ENCODE assay signal across 27 cellular contexts in the genomic region with DNA sequence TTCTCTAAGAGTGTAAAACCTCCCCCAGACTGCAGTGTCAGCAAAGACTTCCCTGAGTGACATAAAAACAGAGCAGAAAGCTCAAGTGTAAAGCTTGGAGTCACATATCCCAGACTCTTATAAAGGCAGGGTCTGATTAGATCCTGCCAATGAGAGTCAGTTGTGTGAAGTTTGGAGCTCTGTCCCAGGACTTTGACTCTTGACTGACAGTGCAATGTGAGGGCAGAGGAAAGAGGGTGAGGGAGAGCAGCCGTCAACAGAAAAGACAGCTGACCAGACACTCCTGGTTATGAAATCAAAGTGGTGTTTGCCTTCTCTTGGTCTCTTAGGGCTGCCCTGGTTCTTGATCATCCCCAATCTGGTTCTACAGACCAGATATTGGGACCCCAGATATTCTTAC.
"Had no signal": no experiment of that assay in that cellular context is flagged by ENCODE, and none has a peak within 500 bp of the region (broad histone marks: within the 10 kb centered on the region; RNA-seq: fewer than 3 reads in every experiment).

No MANE protein-coding gene starts in this region.

- H3K4me3 ChIP-seq: colonic mucosa, gastroesophageal sphincter, heart left ventricle, mucosa of descending colon, pancreas, stomach, thyroid gland, vagina had no signal

- ATAC-seq: esophagus mucosa; foreskin keratinocyte; gastroesophageal sphincter; mucosa of descending colon; natural killer cell; pancreas; sciatic nerve; stimulated activated effector memory CD8-positive, alpha-beta T cell treated with anti-CD3 and anti-CD28 coated beads, Interleukin-12 subunit alpha, Interleukin-12 subunit beta, amount 100 ng/mL, for 72 hours had no signal

- H3K27ac ChIP-seq: colonic mucosa, epithelial cell of prostate, foreskin keratinocyte, gastroesophageal sphincter, heart left ventricle, pancreas, stomach, thyroid gland, vagina had no signal

- H3K4me1 ChIP-seq: colonic mucosa, foreskin keratinocyte, gastroesophageal sphincter, heart left ventricle, pancreas, stomach, thyroid gland, vagina had no signal

- DNase-seq: colonic mucosa; effector CD8-positive, alpha-beta T cell; endodermal cell; foreskin keratinocyte; heart left ventricle; hypothalamus; immature natural killer cell; islet precursor cell; kidney glomerular epithelial cell; mesenchymal stem cell; mucosa of descending colon; natural killer cell; occipital lobe; pancreas; retina; stimulated activated CD4-positive, alpha-beta T cell treated with anti-CD3 and anti-CD28 coated beads, Interleukin-2, amount 100 ng/mL, for 24 hours; stimulated activated CD4-positive, alpha-beta T cell treated with anti-CD3 and anti-CD28 coated beads, Interleukin-4, amount 100 ng/mL, for 24 hours; stimulated activated naive CD4-positive, alpha-beta T cell treated with Interleukin-2 at 50 U/mL for 16 hours; stomach; thyroid gland; trophoblast cell had no signal

- H3K9me3 ChIP-seq: colonic mucosa, gastroesophageal sphincter, heart left ventricle, mucosa of descending colon, pancreas, stomach, thyroid gland, vagina had no signal

- H3K27me3 ChIP-seq: colonic mucosa, foreskin keratinocyte, gastroesophageal sphincter, pancreas, stomach, thyroid gland, vagina had no signal
